ENCODE assay signal across 8 cellular contexts in genomic region chr4:54090804-54091623, GRCh38. TPM values are rescaled to one million over a fixed set of nuclear protein-coding genes. Genes with fewer than 3 reads are reported as not detected.
A peak's percentile ranks its signal among the peaks of the same experiment; 100 is the strongest.
DNase-seq lines count a peak whose midpoint lies in the region; ATAC-seq and TF ChIP-seq lines count a peak whose summit lies in the region.

No MANE protein-coding gene starts in this region.

- H3K4me3 Mint-ChIP-seq in activated CD8-positive, alpha-beta memory T cell treated with anti-CD3 and anti-CD28 coated beads, Interleukin-2, amount 10 ng/mL, durations not matched to agents 7 days and 5 days = peak overlapping the region; percentile 64
- H3K4me3 Mint-ChIP-seq in progenitor cell of endocrine pancreas (ENCODE audit: low read depth) = peak overlapping the region; percentile 74

- CTCF ChIA-PET in activated CD8-positive, alpha-beta memory T cell treated with anti-CD3 and anti-CD28 coated beads, Interleukin-2, amount 10 ng/mL, durations not matched to agents 7 days and 5 days (lab: Charles Lee) = no interaction called here

- H3K9me3 Mint-ChIP-seq in activated CD8-positive, alpha-beta memory T cell treated with anti-CD3 and anti-CD28 coated beads, Interleukin-2, amount 10 ng/mL, durations not matched to agents 7 days and 5 days (ENCODE audit: low read depth) = no peaks in the 10 kb centered on the region
- H3K9me3 Mint-ChIP-seq in progenitor cell of endocrine pancreas (ENCODE audit: low read depth) = no peaks in the 10 kb centered on the region

- no peaks in the 10 kb centered on the region for H3K36me3 Mint-ChIP-seq in activated CD8-positive, alpha-beta memory T cell treated with anti-CD3 and anti-CD28 coated beads, Interleukin-2, amount 10 ng/mL, durations not matched to agents 7 days and 5 days
- H3K36me3 Mint-ChIP-seq in progenitor cell of endocrine pancreas (ENCODE audit: insufficient read depth) = no peaks in the 10 kb centered on the region

- DNase-seq in NCI-H2227 (lab: John Stamatoyannopoulos, UW; ENCODE audit: unreplicated experiment) (peak; percentile 5), NCI-H2227 treated with DMSO at 0.1 percent for 48 hours (lab: John Stamatoyannopoulos, UW) (no peak), germinal center (ENCODE audit: low spot score) (peak; percentile 77), progenitor cell of endocrine pancreas (ENCODE audit: low spot score, unreplicated experiment) (no peak), iPS-NIHi7 (ENCODE audit: extremely low spot score) (no peak), NCI-H2171 (lab: John Stamatoyannopoulos, UW) (no peak)
- no peak for DNase-seq in activated CD8-positive, alpha-beta memory T cell treated with anti-CD3 and anti-CD28 coated beads, Interleukin-2, amount 10 ng/mL, durations not matched to agents 7 days and 5 days

- TF ChIP-seq CTCF in progenitor cell of endocrine pancreas (IDR thresholded peaks at IDR 0.05; ENCODE audit: unreplicated experiment) = no peak

- H3K27me3 Mint-ChIP-seq in activated CD8-positive, alpha-beta memory T cell treated with anti-CD3 and anti-CD28 coated beads, Interleukin-2, amount 10 ng/mL, durations not matched to agents 7 days and 5 days = peaks cover 72% of the 10 kb centered on the region
- H3K27me3 Mint-ChIP-seq in progenitor cell of endocrine pancreas = peaks cover 92% of the 10 kb centered on the region

- peaks cover 10% of the 10 kb centered on the region for H3K4me1 Mint-ChIP-seq in activated CD8-positive, alpha-beta memory T cell treated with anti-CD3 and anti-CD28 coated beads, Interleukin-2, amount 10 ng/mL, durations not matched to agents 7 days and 5 days
- peaks cover 15% of the 10 kb centered on the region for H3K4me1 Mint-ChIP-seq in progenitor cell of endocrine pancreas (ENCODE audit: low read depth)

- H3K27ac Mint-ChIP-seq in activated CD8-positive, alpha-beta memory T cell treated with anti-CD3 and anti-CD28 coated beads, Interleukin-2, amount 10 ng/mL, durations not matched to agents 7 days and 5 days = no peak overlapping the region
- no peak overlapping the region for H3K27ac Mint-ChIP-seq in progenitor cell of endocrine pancreas

- ATAC-seq in HG03159 (IDR thresholded peaks at IDR 0.05; ENCODE audit: unreplicated experiment) = peak; percentile 49
- ATAC-seq in activated CD8-positive, alpha-beta memory T cell treated with anti-CD3 and anti-CD28 coated beads, Interleukin-2, amount 10 ng/mL, durations not matched to agents 7 days and 5 days = peak; percentile 65

RNA-seq across cellular contexts. Expression of gene GSX2, which starts 8.9 kb away (rescaled TPM):
- not detected for total RNA-seq in activated CD8-positive, alpha-beta memory T cell treated with anti-CD3 and anti-CD28 coated beads, Interleukin-2, amount 10 ng/mL, durations not matched to agents 7 days and 5 days
- total RNA-seq in progenitor cell of endocrine pancreas = not detected in 2 replicates

RNA-seq across cellular contexts. Expression of gene CHIC2, which starts 26.6 kb away (rescaled TPM):
- total RNA-seq in activated CD8-positive, alpha-beta memory T cell treated with anti-CD3 and anti-CD28 coated beads, Interleukin-2, amount 10 ng/mL, durations not matched to agents 7 days and 5 days = 10 to 100 TPM; 12.6 to 16.2 TPM
- total RNA-seq in progenitor cell of endocrine pancreas = 15.6 and 15.9 TPM in 2 replicates

Comparison
In these comparisons a context has a peak if more than half of its experiments do, and no peak if none do; other contexts are left out.
1. DNase-seq: peak in NCI-H2227 (single experiment) and germinal center (single experiment); none in NCI-H2227 treated with DMSO at 0.1 percent for 48 hours (single experiment), activated CD8-positive, alpha-beta memory T cell treated with anti-CD3 and anti-CD28 coated beads, Interleukin-2, amount 10 ng/mL, durations not matched to agents 7 days and 5 days (single experiment), progenitor cell of endocrine pancreas (single experiment), iPS-NIHi7 (single experiment) and NCI-H2171 (single experiment).